ENCODE assay signal across 19 cellular contexts in genomic region chr7:128767475-128768110, GRCh38. TPM values are rescaled to one million over a fixed set of nuclear protein-coding genes. Genes with fewer than 3 reads are reported as not detected.
"Had no signal": no experiment of that assay in that cellular context is flagged by ENCODE, and none has a peak within 500 bp of the region (broad histone marks: within the 10 kb centered on the region; RNA-seq: fewer than 3 reads in every experiment).

No MANE protein-coding gene starts in this region.

- H3K4me1 ChIP-seq: uterus had no signal

- DNase-seq: activated CD4-positive, alpha-beta memory T cell treated with anti-CD3 and anti-CD28 coated beads for 36 hours; activated effector memory CD4-positive, alpha-beta T cell treated with Interleukin-2 at 50 U/mL for 16 hours; activated naive CD4-positive, alpha-beta T cell treated with anti-CD3 and anti-CD28 coated beads, Interleukin-2, amount 50 U/mL, for 16 hours; activated T-cell treated with anti-CD3 and anti-CD28 coated beads, Interleukin-2, amount 50 U/mL, for 24 hours; brain microvascular endothelial cell; cerebellar nuclear complex; hippocampal formation; mesenchymal stem cell; stimulated activated CD4-positive, alpha-beta T cell treated with anti-CD3 and anti-CD28 coated beads, Interleukin-1b, Interleukin-23, amount 100 ng/mL, for 48 hours; T-cell; T-helper 9 cell; tibial artery; uterus had no signal

- ATAC-seq: T-cell had no signal

- H3K27me3 ChIP-seq: brain microvascular endothelial cell, tibial artery, uterus had no signal

- H3K27me3 Mint-ChIP-seq: activated CD4-positive, alpha-beta memory T cell treated with anti-CD3 and anti-CD28 coated beads for 36 hours; activated T-cell treated with anti-CD3 and anti-CD28 coated beads, Interleukin-2, amount 50 U/mL, for 24 hours; T-cell had no signal

- H3K9me3 ChIP-seq: tibial artery, uterus had no signal

- H3K4me3 Mint-ChIP-seq: activated CD4-positive, alpha-beta memory T cell treated with anti-CD3 and anti-CD28 coated beads for 36 hours; activated T-cell treated with anti-CD3 and anti-CD28 coated beads, Interleukin-2, amount 50 U/mL, for 24 hours; T-cell had no signal

- H3K36me3 ChIP-seq: uterus had no signal

- FAIRE-seq: keratinocyte had no signal

- H3K4me3 ChIP-seq: tibial artery, uterus had no signal

- H3K27ac Mint-ChIP-seq: activated CD4-positive, alpha-beta memory T cell treated with anti-CD3 and anti-CD28 coated beads for 36 hours; activated T-cell treated with anti-CD3 and anti-CD28 coated beads, Interleukin-2, amount 50 U/mL, for 24 hours; T-cell had no signal

- H3K4me1 Mint-ChIP-seq: T-cell had no signal

- H3K9me3 Mint-ChIP-seq: activated CD4-positive, alpha-beta memory T cell treated with anti-CD3 and anti-CD28 coated beads for 36 hours; activated T-cell treated with anti-CD3 and anti-CD28 coated beads, Interleukin-2, amount 50 U/mL, for 24 hours; T-cell had no signal

- H3K27ac ChIP-seq: brain microvascular endothelial cell, tibial artery, uterus had no signal

RNA-seq across cellular contexts. Expression of gene OPN1SW, which starts 8.0 kb away (rescaled TPM):
- total RNA-seq: activated CD4-positive, alpha-beta memory T cell treated with anti-CD3 and anti-CD28 coated beads for 36 hours; dermis microvascular lymphatic vessel endothelial cell; epithelial cell of proximal tubule; liver; osteoblast; pulmonary artery endothelial cell; T-cell; uterus had no signal
- polyA plus RNA-seq: keratinocyte had no signal
